8 cellular contexts compared by ENCODE assay signal in the genomic region with DNA sequence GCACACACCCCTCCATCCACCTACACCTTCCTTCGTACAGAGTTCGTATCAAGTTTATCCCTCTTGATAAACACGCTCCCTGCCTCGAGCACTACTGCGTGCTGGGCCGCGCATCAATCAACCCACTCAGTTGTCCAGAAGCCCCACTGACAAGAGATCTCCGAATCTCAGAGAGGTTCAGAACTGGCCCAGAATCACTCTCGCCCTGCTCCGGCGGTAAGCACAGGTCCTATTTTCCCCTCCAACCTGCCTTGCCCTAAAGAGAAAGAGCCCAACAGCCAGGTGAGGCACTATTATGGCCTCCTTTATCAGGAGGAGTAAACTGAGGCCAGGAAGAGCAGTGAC. TPM values are rescaled to one million over a fixed set of nuclear protein-coding genes. Genes with fewer than 3 reads are reported as not detected.
DNase-seq lines count a peak whose midpoint lies in the region; ATAC-seq and TF ChIP-seq lines count a peak whose summit lies in the region.

No MANE protein-coding gene starts in this region.

- peaks cover 0 to 46% (median 12%) of the 10 kb centered on the region in 3 donors for H3K4me1 ChIP-seq in gastroesophageal sphincter
- peaks cover 16% of the 10 kb centered on the region for H3K4me1 ChIP-seq in smooth muscle cell (ENCODE audit: low read depth)

- H3F3A ChIP-seq in smooth muscle cell (ENCODE audit: low read depth): no peaks in the 10 kb centered on the region

- DNase-seq in SK-N-MC (ENCODE audit: low read depth, low spot score): no peak
- no peak for DNase-seq in smooth muscle cell (lab: John Stamatoyannopoulos, UW; ENCODE audit: unreplicated experiment)
- DNase-seq in AG08396 (ENCODE audit: low spot score): no peak
- DNase-seq in NCI-H1092 treated with DMSO at 0.1 percent for 48 hours (lab: John Stamatoyannopoulos, UW): no peak

- TF ChIP-seq CTCF in gastroesophageal sphincter (IDR thresholded peaks at IDR 0.05) (no peak), smooth muscle cell (IDR thresholded peaks at IDR 0.05; ENCODE audit: borderline replicate concordance, insufficient read depth, poor library complexity, severe bottlenecking) (no peak)

- no peaks in the 10 kb centered on the region for H3K9me3 ChIP-seq in SK-N-MC (ENCODE audit: low read depth, low read length)
- H3K9me3 ChIP-seq in gastroesophageal sphincter: no peaks in the 10 kb centered on the region
- H3K9me3 ChIP-seq in smooth muscle cell (replicated peaks; ENCODE audit: low read depth): no peaks in the 10 kb centered on the region

- H3K79me2 ChIP-seq in smooth muscle cell (ENCODE audit: low read depth): peaks cover 43% of the 10 kb centered on the region

- H3K27ac ChIP-seq in SK-N-MC (no peak overlapping the region), gastroesophageal sphincter (peak overlapping the region; percentile 67 to 97 (median 96)), smooth muscle cell (ENCODE audit: low read depth) (peak overlapping the region; percentile 17)

- H3K4me3 ChIP-seq in SK-N-MC (peak overlapping the region; percentile 84), gastroesophageal sphincter (peak overlapping the region; percentile 65 to 95), smooth muscle cell (peak overlapping the region; percentile 98)

- ATAC-seq in GM21717 (IDR thresholded peaks at IDR 0.05; ENCODE audit: unreplicated experiment) (peak; percentile 1), gastroesophageal sphincter (no peak), GM18909 (IDR thresholded peaks at IDR 0.05; ENCODE audit: poor library complexity, unreplicated experiment) (no peak), HG03571 (IDR thresholded peaks at IDR 0.05; ENCODE audit: unreplicated experiment) (no peak)

- H2AFZ ChIP-seq in smooth muscle cell (ENCODE audit: low read depth): peak overlapping the region; percentile 78

- H3K27me3 ChIP-seq in gastroesophageal sphincter: no peaks in the 10 kb centered on the region
- H3K27me3 ChIP-seq in smooth muscle cell (ENCODE audit: low read depth): no peaks in the 10 kb centered on the region

- H3K36me3 ChIP-seq in SK-N-MC (ENCODE audit: insufficient read depth, low read length) (peaks cover 10% of the 10 kb centered on the region; the same call in 1 of the 2 replicates), gastroesophageal sphincter (peaks cover 0 to 26% of the 10 kb centered on the region in 2 donors), smooth muscle cell (ENCODE audit: low read depth) (no peaks in the 10 kb centered on the region)

- no peak overlapping the region for H3K9ac ChIP-seq in SK-N-MC (ENCODE audit: insufficient read length)
- H3K9ac ChIP-seq in smooth muscle cell (ENCODE audit: low read depth): peak overlapping the region; percentile 90

- TF ChIP-seq POLR2A in gastroesophageal sphincter (IDR thresholded peaks at IDR 0.05): no peak

- WGBS in gastroesophageal sphincter (ENCODE audit: low coverage in 1 of 2), 2 donors: 0 to 34% methylated on average over 1 to 6 of the region's 11 CpGs
- WGBS in smooth muscle cell (ENCODE audit: low lambda C conversion rate): 86% methylated on average over 11 of the region's 11 CpGs

- peak overlapping the region; percentile 87 for H3K4me2 ChIP-seq in smooth muscle cell

- peaks cover 30% of the 10 kb centered on the region for H4K20me1 ChIP-seq in smooth muscle cell (ENCODE audit: low read depth)

- TF ChIP-seq EP300 in gastroesophageal sphincter (IDR thresholded peaks at IDR 0.05): no peak

RNA-seq across cellular contexts. Expression of gene NISCH, which starts 0.5 kb away (rescaled TPM):
- 10 to 100 TPM; 56.7 to 95.9 (median 78.9) TPM for total RNA-seq in gastroesophageal sphincter
- total RNA-seq in smooth muscle cell: 55.2 and 56.1 TPM in 2 replicates
- polyA plus RNA-seq in smooth muscle cell: 46.7 and 47.3 TPM in 2 replicates

RNA-seq across cellular contexts. Expression of gene TNNC1, which starts 1.1 kb away (rescaled TPM):
- total RNA-seq in gastroesophageal sphincter (1 to 10 TPM in 3 of 4 donors, not detected in 1; 1.9 to 4.6 (median 2.4) TPM), smooth muscle cell (4.2 and 5.9 TPM in 2 replicates)
- 5.1 and 7.8 TPM in 2 replicates for polyA plus RNA-seq in smooth muscle cell

RNA-seq across cellular contexts. Expression of gene SEMA3G, which starts 10.0 kb away (rescaled TPM):
- 10 to 100 TPM in 2 of 4 donors, 1 to 10 TPM in 2; 6.7 to 33.9 (median 20.3) TPM for total RNA-seq in gastroesophageal sphincter
- 0.09 and 0.31 TPM in 2 replicates for total RNA-seq in smooth muscle cell
- polyA plus RNA-seq in smooth muscle cell: 0.09 TPM in 1 of 2 replicates, not detected in the other

RNA-seq across cellular contexts. Expression of gene STAB1, which starts 40.2 kb away (rescaled TPM):
- 100 to 1,000 TPM in 2 of 4 donors, 10 to 100 TPM in 2; 76.2 to 167 (median 95.8) TPM for total RNA-seq in gastroesophageal sphincter
- 0.22 TPM in 1 of 2 replicates, not detected in the other for total RNA-seq in smooth muscle cell
- polyA plus RNA-seq in smooth muscle cell: 0.25 and 0.31 TPM in 2 replicates

RNA-seq across cellular contexts. Expression of gene PHF7, which starts 44.5 kb away (rescaled TPM):
- total RNA-seq in gastroesophageal sphincter (10 to 100 TPM in 2 of 4 donors, 1 to 10 TPM in 2; 7.1 to 16.8 (median 10.7) TPM), smooth muscle cell (0.90 and 7.1 TPM in 2 replicates)
- 3.6 and 5.2 TPM in 2 replicates for polyA plus RNA-seq in smooth muscle cell
